In genomic region chr13:73851104-73851503, GRCh38 we compare ENCODE assay signal across 20 cellular contexts.
DNase-seq lines count a peak whose midpoint lies in the region; ATAC-seq and TF ChIP-seq lines count a peak whose summit lies in the region.
"Had no signal": no experiment of that assay in that cellular context is flagged by ENCODE, and none has a peak within 500 bp of the region (broad histone marks: within the 10 kb centered on the region; RNA-seq: fewer than 3 reads in every experiment).

No MANE protein-coding gene starts in this region.

- H2AFZ ChIP-seq in GM23248 = no peak overlapping the region
- no peak overlapping the region for H2AFZ ChIP-seq in OCI-LY3 (ENCODE audit: low read depth, low read length)
- no peak overlapping the region for H2AFZ ChIP-seq in osteoblast (ENCODE audit: low read length)
- H2AFZ ChIP-seq: GM23338 had no signal

- H3K4me1 ChIP-seq in GM23248 (ENCODE audit: insufficient read depth) = peaks cover 3% of the 10 kb centered on the region; the same call in 1 of the 2 replicates
- peaks cover 39% of the 10 kb centered on the region for H3K4me1 ChIP-seq in OCI-LY3 (ENCODE audit: low read length)
- H3K4me1 ChIP-seq in osteoblast (ENCODE audit: insufficient read depth, low read length) = peaks cover 31% of the 10 kb centered on the region
- no peaks in the 10 kb centered on the region for H3K4me1 ChIP-seq in tibial nerve
- H3K4me1 ChIP-seq in tibial artery = peaks cover 0 to 7% (median 0%) of the 10 kb centered on the region in 4 donors

- TF ChIP-seq POLR2A in tibial nerve (IDR thresholded peaks at IDR 0.05) = no peak

- ATAC-seq in GM18498 (IDR thresholded peaks at IDR 0.05; ENCODE audit: unreplicated experiment) = peak; percentile 56
- ATAC-seq: activated CD8-positive, alpha-beta T cell treated with anti-CD3 and anti-CD28 coated beads for 36 hours; GM23338; heart right ventricle; mucosa of descending colon; stimulated activated naive CD8-positive, alpha-beta T cell treated with anti-CD3 and anti-CD28 coated beads, Interleukin-15, amount 100 ng/mL, for 72 hours had no signal

- TF ChIP-seq EP300 in tibial nerve (IDR thresholded peaks at IDR 0.05) = no peak

- no peaks in the 10 kb centered on the region for H3K27me3 ChIP-seq in GM23248 (replicated peaks; ENCODE audit: insufficient read depth)
- H3K27me3 ChIP-seq in OCI-LY3 (ENCODE audit: low read depth, low read length) = no peaks in the 10 kb centered on the region
- no peaks in the 10 kb centered on the region for H3K27me3 ChIP-seq in osteoblast (ENCODE audit: insufficient read depth, low read length)
- no peaks in the 10 kb centered on the region for H3K27me3 ChIP-seq in tibial nerve
- no peaks in the 10 kb centered on the region for H3K27me3 ChIP-seq in tibial artery
- H3K27me3 ChIP-seq: heart right ventricle had no signal

- H3K36me3 ChIP-seq in GM23248 (ENCODE audit: low read depth) (peaks cover 5% of the 10 kb centered on the region; the same call in 1 of the 2 replicates), OCI-LY3 (replicated peaks; ENCODE audit: low read depth, low read length) (no peaks in the 10 kb centered on the region), osteoblast (ENCODE audit: insufficient read depth, low read length) (peaks cover 12% of the 10 kb centered on the region), tibial nerve (peaks cover 0 to 1% (median 0%) of the 10 kb centered on the region in 3 donors), tibial artery (peaks cover 0 to under 1% (median 0%) of the 10 kb centered on the region in 3 donors)

- H3K79me2 ChIP-seq in GM23248 (ENCODE audit: insufficient read depth) = peaks cover 30% of the 10 kb centered on the region
- H3K79me2 ChIP-seq in OCI-LY3 (ENCODE audit: low read length) = no peaks in the 10 kb centered on the region
- H3K79me2 ChIP-seq in osteoblast (ENCODE audit: insufficient read depth, low read length) = peaks cover 78% of the 10 kb centered on the region

- H3K27ac ChIP-seq in GM23248 = no peak overlapping the region
- H3K27ac ChIP-seq in OCI-LY3 (ENCODE audit: low read length) = peak overlapping the region; percentile 88
- H3K27ac ChIP-seq in osteoblast (ENCODE audit: low read depth, low read length) = peak overlapping the region; percentile 60
- no peak overlapping the region for H3K27ac ChIP-seq in tibial nerve
- H3K27ac ChIP-seq in tibial artery = no peak overlapping the region
- H3K27ac ChIP-seq: heart right ventricle, VCaP had no signal

- peaks cover 22% of the 10 kb centered on the region; the same call in 1 of the 2 replicates for H3F3A ChIP-seq in GM23248 (ENCODE audit: insufficient read depth)

- no peaks in the 10 kb centered on the region for H3K9me3 ChIP-seq in GM23248 (ENCODE audit: low read depth)
- no peaks in the 10 kb centered on the region for H3K9me3 ChIP-seq in OCI-LY3 (ENCODE audit: insufficient read depth, low read length)
- H3K9me3 ChIP-seq in osteoblast (ENCODE audit: low read depth, low read length) = no peaks in the 10 kb centered on the region
- no peaks in the 10 kb centered on the region for H3K9me3 ChIP-seq in tibial nerve
- H3K9me3 ChIP-seq in tibial artery = no peaks in the 10 kb centered on the region
- H3K9me3 ChIP-seq: heart right ventricle, mucosa of descending colon had no signal

- in situ Hi-C loops in GM23248 (cut with MboI) = no loop called here

- H3K4me3 ChIP-seq in GM23248 (no peak overlapping the region), OCI-LY3 (ENCODE audit: low read length) (peak overlapping the region; percentile 48), osteoblast (ENCODE audit: insufficient read depth, low read length) (no peak overlapping the region), tibial nerve (no peak overlapping the region), tibial artery (no peak overlapping the region)
- H3K4me3 ChIP-seq: GM23338, heart right ventricle, mucosa of descending colon had no signal

- WGBS in GM23248 (ENCODE audit: low coverage in 1 of 2, low lambda C conversion rate in 2 of 2, missing lambda C conversion rate in 2 of 2), 2 experiments = 83 to 88% methylated on average over 3 of the region's 3 CpGs
- WGBS in tibial nerve, 2 donors = 76 to 79% methylated on average over 3 of the region's 3 CpGs

- DNase-seq in GM23248 (peak; percentile 9), osteoblast (ENCODE audit: insufficient read length, low spot score, missing footprints) (peak; percentile 29), iPS-NIHi11 (ENCODE audit: low spot score) (no peak), tibial nerve (ENCODE audit: low spot score in 2 of 2) (no peak), tibial artery (no peak)
- DNase-seq: activated CD8-positive, alpha-beta T cell treated with anti-CD3 and anti-CD28 coated beads for 36 hours; activated naive CD4-positive, alpha-beta T cell treated with Interleukin-2 at 50 U/mL for 16 hours; activated T-cell treated with anti-CD3 and anti-CD28 coated beads, Interleukin-2, amount 50 U/mL, for 1 hour; anterior cingulate cortex; DMS79; heart right ventricle; immature natural killer cell; mucosa of descending colon; Right ventricle myocardium superior; stimulated activated CD4-positive, alpha-beta T cell treated with anti-CD3 and anti-CD28 coated beads, Interleukin-4, amount 100 ng/mL, for 1 hour; stimulated activated naive CD8-positive, alpha-beta T cell treated with anti-CD3 and anti-CD28 coated beads, Interleukin-15, amount 100 ng/mL, for 72 hours had no signal

- no peak for TF ChIP-seq CTCF in OCI-LY3 (IDR thresholded peaks at IDR 0.05; ENCODE audit: low read depth, low read length)
- no peak for TF ChIP-seq CTCF in osteoblast (IDR thresholded peaks at IDR 0.05; ENCODE audit: extremely low read depth, low read depth, low read length)
- no peak for TF ChIP-seq CTCF in tibial nerve (IDR thresholded peaks at IDR 0.05)
- TF ChIP-seq CTCF in tibial artery (IDR thresholded peaks at IDR 0.05) = no peak

- H4K20me1 ChIP-seq in GM23248 (ENCODE audit: insufficient read depth) (no peaks in the 10 kb centered on the region), OCI-LY3 (ENCODE audit: insufficient read depth, low read length) (no peaks in the 10 kb centered on the region), osteoblast (ENCODE audit: insufficient read depth, low read length) (no peaks in the 10 kb centered on the region)

- H3K9ac ChIP-seq in GM23248 (no peak overlapping the region), OCI-LY3 (ENCODE audit: low read length) (peak overlapping the region; percentile 60)

- H3K9me2 ChIP-seq in GM23248 (ENCODE audit: insufficient read depth) = no peaks in the 10 kb centered on the region

- intact Hi-C loops in tibial artery (cut with DNase I; ENCODE audit: low total_unique reads) = no loop called here

- H3K4me2 ChIP-seq in GM23248 (ENCODE audit: unreplicated experiment) (no peak overlapping the region), OCI-LY3 (ENCODE audit: low read length) (peak overlapping the region; percentile 68), osteoblast (ENCODE audit: insufficient read depth, low read length) (peak overlapping the region; percentile 20)
- H3K4me2 ChIP-seq: GM23338 had no signal

Comparison
In these comparisons a context has a peak if more than half of its experiments do, and no peak if none do; other contexts are left out.
1. DNase-seq: peak in GM23248 (single experiment) and osteoblast (single experiment); none in iPS-NIHi11 (single experiment), tibial nerve (0 of 2) and tibial artery (0 of 2).
2. H3K27ac ChIP-seq: peak in OCI-LY3 (single experiment) and osteoblast (single experiment); none in GM23248 (single experiment), tibial nerve (0 of 4) and tibial artery (0 of 2).